1 cellular context compared by ENCODE assay signal in the genomic region with DNA sequence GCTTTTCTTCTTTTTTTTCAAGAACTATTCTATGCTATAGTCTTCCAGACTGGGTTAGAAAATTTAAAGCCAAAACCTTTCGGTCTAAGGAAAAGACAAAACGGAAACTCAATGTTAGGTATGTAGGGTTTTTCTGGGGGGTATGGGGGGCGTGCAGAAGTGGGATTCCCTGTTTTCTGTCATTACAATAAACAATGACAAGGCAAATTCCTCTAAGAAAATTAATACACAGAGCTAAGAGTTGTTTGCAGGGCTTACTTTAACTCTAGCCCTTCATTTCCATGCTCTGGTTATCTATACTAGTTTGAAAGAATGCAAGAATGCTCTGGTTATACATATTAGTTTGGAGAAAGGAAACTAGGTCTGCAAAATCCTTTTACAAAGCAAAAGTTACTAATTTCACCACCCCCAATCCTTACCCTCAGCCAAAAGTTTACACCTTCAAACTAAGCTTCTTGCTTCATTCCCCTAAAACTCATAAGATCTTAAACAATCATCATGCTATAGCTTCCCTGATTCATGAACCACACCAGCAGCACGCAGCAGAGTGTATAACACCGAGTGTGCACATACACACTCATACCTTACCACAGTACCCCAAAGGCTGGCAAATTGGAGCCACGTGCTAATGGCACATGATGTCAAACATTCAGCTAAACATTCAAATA.
TF ChIP-seq lines count a peak whose summit lies in the region.

No MANE protein-coding gene starts in this region.

TF ChIP-seq in IMR-90, 13 proteins besides CTCF, POLR2A, EP300 and RAD21:
- TF ChIP-seq, protein P1, sequence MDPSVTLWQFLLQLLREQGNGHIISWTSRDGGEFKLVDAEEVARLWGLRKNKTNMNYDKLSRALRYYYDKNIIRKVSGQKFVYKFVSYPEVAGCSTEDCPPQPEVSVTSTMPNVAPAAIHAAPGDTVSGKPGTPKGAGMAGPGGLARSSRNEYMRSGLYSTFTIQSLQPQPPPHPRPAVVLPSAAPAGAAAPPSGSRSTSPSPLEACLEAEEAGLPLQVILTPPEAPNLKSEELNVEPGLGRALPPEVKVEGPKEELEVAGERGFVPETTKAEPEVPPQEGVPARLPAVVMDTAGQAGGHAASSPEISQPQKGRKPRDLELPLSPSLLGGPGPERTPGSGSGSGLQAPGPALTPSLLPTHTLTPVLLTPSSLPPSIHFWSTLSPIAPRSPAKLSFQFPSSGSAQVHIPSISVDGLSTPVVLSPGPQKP (IDR thresholded peaks at IDR 0.05; ENCODE audit: borderline replicate concordance, low read depth, low read length) = no peak
- peak; percentile 55 for TF ChIP-seq NFE2L2 (IDR thresholded peaks at IDR 0.05; ENCODE audit: low read depth, low read length)
TF ChIP-seq in IMR-90: peak in this region for 1.
